21 cellular contexts compared by ENCODE assay signal in genomic region chr17:73605444-73605843, GRCh38. TPM values are rescaled to one million over a fixed set of nuclear protein-coding genes. Genes with fewer than 3 reads are reported as not detected.
DNase-seq lines count a peak whose midpoint lies in the region; ATAC-seq and TF ChIP-seq lines count a peak whose summit lies in the region.
"Had no signal": no experiment of that assay in that cellular context is flagged by ENCODE, and none has a peak within 500 bp of the region (broad histone marks: within the 10 kb centered on the region; RNA-seq: fewer than 3 reads in every experiment).

No MANE protein-coding gene starts in this region.

- no peak overlapping the region for H3K4me3 ChIP-seq in BLaER1 treated with 17β-estradiol and CSF1 and Interleukin-3, amounts not matched to agents 10 nM and 100 nM
- no peak overlapping the region for H3K4me3 ChIP-seq in osteoblast (ENCODE audit: insufficient read depth, low read length)

- H3K4me1 ChIP-seq in BLaER1 treated with 17β-estradiol and CSF1 and Interleukin-3, amounts not matched to agents 10 nM and 100 nM, result peaks cover 0 to 72% (median 62%) of the 10 kb centered on the region in 10 experiments; a peak in 17 of 20 replicates
- H3K4me1 ChIP-seq in osteoblast (ENCODE audit: insufficient read depth, low read length), result no peaks in the 10 kb centered on the region
- H3K4me1 ChIP-seq: Caco-2 had no signal

- peaks cover 1% of the 10 kb centered on the region for H3K4me1 Mint-ChIP-seq in activated naive CD8-positive, alpha-beta T cell treated with anti-CD3 and anti-CD28 coated beads, Interleukin-2, amount 50 U/mL, for 24 hours
- H3K4me1 Mint-ChIP-seq in activated naive CD8-positive, alpha-beta T cell treated with anti-CD3 and anti-CD28 coated beads for 36 hours, result peaks cover 1% of the 10 kb centered on the region
- H3K4me1 Mint-ChIP-seq in chondrocyte (ENCODE audit: low read depth), result peaks cover 4% of the 10 kb centered on the region

- H3K9ac ChIP-seq in BLaER1 treated with 17β-estradiol and CSF1 and Interleukin-3, amounts not matched to agents 10 nM and 100 nM, result no peak overlapping the region

- peaks cover 0 to 13% (median 5%) of the 10 kb centered on the region in 11 experiments; a peak in 7 of 22 replicates for H3K36me3 ChIP-seq in BLaER1 treated with 17β-estradiol and CSF1 and Interleukin-3, amounts not matched to agents 10 nM and 100 nM
- no peaks in the 10 kb centered on the region for H3K36me3 ChIP-seq in osteoblast (ENCODE audit: insufficient read depth, low read length)
- H3K36me3 ChIP-seq: BE2C had no signal

- no peaks in the 10 kb centered on the region for H3K36me3 Mint-ChIP-seq in activated naive CD8-positive, alpha-beta T cell treated with anti-CD3 and anti-CD28 coated beads, Interleukin-2, amount 50 U/mL, for 24 hours (ENCODE audit: low read depth)
- H3K36me3 Mint-ChIP-seq in activated naive CD8-positive, alpha-beta T cell treated with anti-CD3 and anti-CD28 coated beads for 36 hours, result no peaks in the 10 kb centered on the region
- H3K36me3 Mint-ChIP-seq in chondrocyte (ENCODE audit: low read depth), result no peaks in the 10 kb centered on the region
- H3K36me3 Mint-ChIP-seq: CD8-positive, alpha-beta T cell had no signal

- H3K9me3 Mint-ChIP-seq in activated naive CD8-positive, alpha-beta T cell treated with anti-CD3 and anti-CD28 coated beads, Interleukin-2, amount 50 U/mL, for 24 hours, result no peaks in the 10 kb centered on the region
- H3K9me3 Mint-ChIP-seq in activated naive CD8-positive, alpha-beta T cell treated with anti-CD3 and anti-CD28 coated beads for 36 hours, result no peaks in the 10 kb centered on the region
- no peaks in the 10 kb centered on the region for H3K9me3 Mint-ChIP-seq in chondrocyte (ENCODE audit: low read depth)
- H3K9me3 Mint-ChIP-seq: CD8-positive, alpha-beta T cell had no signal

- peak overlapping the region in 8 of 11 experiments; percentile 67 to 97 (median 87); a peak in 16 of 22 replicates for H3K4me2 ChIP-seq in BLaER1 treated with 17β-estradiol and CSF1 and Interleukin-3, amounts not matched to agents 10 nM and 100 nM
- no peak overlapping the region for H3K4me2 ChIP-seq in osteoblast (ENCODE audit: insufficient read depth, low read length)

- no peaks in the 10 kb centered on the region for H3K79me2 ChIP-seq in osteoblast (ENCODE audit: insufficient read depth, low read length)

- no peak overlapping the region for H3K27ac ChIP-seq in BLaER1 treated with 17β-estradiol and CSF1 and Interleukin-3, amounts not matched to agents 10 nM and 100 nM
- H3K27ac ChIP-seq in osteoblast (ENCODE audit: low read depth, low read length), result no peak overlapping the region
- H3K27ac ChIP-seq: 22Rv1, C4-2B had no signal

- no peaks in the 10 kb centered on the region for H3K27me3 Mint-ChIP-seq in activated naive CD8-positive, alpha-beta T cell treated with anti-CD3 and anti-CD28 coated beads, Interleukin-2, amount 50 U/mL, for 24 hours
- no peaks in the 10 kb centered on the region for H3K27me3 Mint-ChIP-seq in activated naive CD8-positive, alpha-beta T cell treated with anti-CD3 and anti-CD28 coated beads for 36 hours
- no peaks in the 10 kb centered on the region for H3K27me3 Mint-ChIP-seq in chondrocyte (ENCODE audit: low read depth)
- H3K27me3 Mint-ChIP-seq: CD4-positive, CD25-positive, alpha-beta regulatory T cell had no signal

- DNase-seq in activated naive CD8-positive, alpha-beta T cell treated with anti-CD3 and anti-CD28 coated beads, Interleukin-2, amount 50 U/mL, for 24 hours, result no peak
- no peak for DNase-seq in activated naive CD8-positive, alpha-beta T cell treated with anti-CD3 and anti-CD28 coated beads for 36 hours
- DNase-seq in chondrocyte (ENCODE audit: low spot score), result peak; percentile 37
- peak; percentile 3 for DNase-seq in osteoblast (ENCODE audit: insufficient read length, low spot score, missing footprints)
- no peak for DNase-seq in activated T-cell treated with anti-CD3 and anti-CD28 coated beads for 4 hours
- no peak for DNase-seq in stimulated activated CD4-positive, alpha-beta T cell treated with anti-CD3 and anti-CD28 coated beads, Interleukin-4, amount 100 ng/mL, for 4 hours
- DNase-seq: ACHN; AML-193; BE2C; Caco-2; CD4-positive, CD25-positive, alpha-beta regulatory T cell; CD8-positive, alpha-beta T cell; DMS153; DND-41; GOT3; H7; HCEC 1CT had no signal

- H3K27ac Mint-ChIP-seq in activated naive CD8-positive, alpha-beta T cell treated with anti-CD3 and anti-CD28 coated beads, Interleukin-2, amount 50 U/mL, for 24 hours, result peak overlapping the region; percentile 43
- H3K27ac Mint-ChIP-seq in activated naive CD8-positive, alpha-beta T cell treated with anti-CD3 and anti-CD28 coated beads for 36 hours, result no peak overlapping the region
- no peak overlapping the region for H3K27ac Mint-ChIP-seq in chondrocyte (ENCODE audit: unreplicated experiment)
- H3K27ac Mint-ChIP-seq: CD8-positive, alpha-beta T cell had no signal

- ATAC-seq in activated naive CD8-positive, alpha-beta T cell treated with anti-CD3 and anti-CD28 coated beads, Interleukin-2, amount 50 U/mL, for 24 hours, result no peak
- no peak for ATAC-seq in esophagus mucosa
- ATAC-seq: CD8-positive, alpha-beta T cell had no signal

- H2AFZ ChIP-seq in osteoblast (ENCODE audit: low read length), result no peak overlapping the region

- H3K4me3 Mint-ChIP-seq in activated naive CD8-positive, alpha-beta T cell treated with anti-CD3 and anti-CD28 coated beads, Interleukin-2, amount 50 U/mL, for 24 hours, result no peak overlapping the region
- H3K4me3 Mint-ChIP-seq in activated naive CD8-positive, alpha-beta T cell treated with anti-CD3 and anti-CD28 coated beads for 36 hours, result no peak overlapping the region
- H3K4me3 Mint-ChIP-seq in chondrocyte (ENCODE audit: unreplicated experiment), result no peak overlapping the region
- H3K4me3 Mint-ChIP-seq: CD4-positive, CD25-positive, alpha-beta regulatory T cell; CD8-positive, alpha-beta T cell had no signal

- TF ChIP-seq CTCF in chondrocyte (IDR thresholded peaks at IDR 0.05), result no peak
- TF ChIP-seq CTCF in osteoblast (IDR thresholded peaks at IDR 0.05; ENCODE audit: extremely low read depth, low read depth, low read length), result no peak

- H4K20me1 ChIP-seq in BLaER1 treated with 17β-estradiol and CSF1 and Interleukin-3, amounts not matched to agents 10 nM and 100 nM, result no peaks in the 10 kb centered on the region
- H4K20me1 ChIP-seq in osteoblast (ENCODE audit: insufficient read depth, low read length), result no peaks in the 10 kb centered on the region

- H3K9me3 ChIP-seq in BLaER1 treated with 17β-estradiol and CSF1 and Interleukin-3, amounts not matched to agents 10 nM and 100 nM (replicated peaks in 1 of 11), result peaks cover 22 to 46% (median 32%) of the 10 kb centered on the region in 11 experiments
- no peaks in the 10 kb centered on the region for H3K9me3 ChIP-seq in osteoblast (ENCODE audit: low read depth, low read length)
- H3K9me3 ChIP-seq: BE2C, Caco-2 had no signal

- H3K27me3 ChIP-seq in BLaER1 treated with 17β-estradiol and CSF1 and Interleukin-3, amounts not matched to agents 10 nM and 100 nM, result 0 out of 22 replicates have a peak, but pooled peaks cover 0 to 6% (median 0%) of the 10 kb centered on the region in 11 experiments
- no peaks in the 10 kb centered on the region for H3K27me3 ChIP-seq in osteoblast (ENCODE audit: insufficient read depth, low read length)
- H3K27me3 ChIP-seq: BE2C had no signal

RNA-seq across cellular contexts. Expression of gene SDK2, which starts 38.8 kb away (rescaled TPM):
- total RNA-seq in activated naive CD8-positive, alpha-beta T cell treated with anti-CD3 and anti-CD28 coated beads for 36 hours, result 1 to 10 TPM; 1.4 to 1.6 TPM
- total RNA-seq in chondrocyte (15.8 to 38.5 TPM (median 16.2 TPM) in 3 replicates), osteoblast (under 0.01 TPM in 2 replicates), esophagus mucosa (4.9 TPM)

Comparison
In these comparisons a context has a peak if more than half of its experiments do, and no peak if none do; other contexts are left out.
1. DNase-seq: peak in chondrocyte (single experiment) and osteoblast (single experiment); none in activated naive CD8-positive, alpha-beta T cell treated with anti-CD3 and anti-CD28 coated beads, Interleukin-2, amount 50 U/mL, for 24 hours (single experiment), activated naive CD8-positive, alpha-beta T cell treated with anti-CD3 and anti-CD28 coated beads for 36 hours (single experiment), activated T-cell treated with anti-CD3 and anti-CD28 coated beads for 4 hours (single experiment) and stimulated activated CD4-positive, alpha-beta T cell treated with anti-CD3 and anti-CD28 coated beads, Interleukin-4, amount 100 ng/mL, for 4 hours (0 of 2).